ENCODE assay signal across 8 cellular contexts in genomic region chr22:29883831-29884139, GRCh38. TPM values are rescaled to one million over a fixed set of nuclear protein-coding genes. Genes with fewer than 3 reads are reported as not detected.
DNase-seq lines count a peak whose midpoint lies in the region; ATAC-seq and TF ChIP-seq lines count a peak whose summit lies in the region.

No MANE protein-coding gene starts in this region.

- no peak for DNase-seq in DND-41
- DNase-seq in NAMALWA (ENCODE audit: low spot score): peak; percentile 22
- no peak for DNase-seq in endodermal cell
- no peak for DNase-seq in ovary
- DNase-seq in NCI-H524 (lab: John Stamatoyannopoulos, UW): no peak
- no peak for DNase-seq in NCI-H1436 (lab: John Stamatoyannopoulos, UW)
- DNase-seq in AG08395 (ENCODE audit: low spot score): no peak
- DNase-seq in hepatic stellate cell (ENCODE audit: low spot score): no peak

- no peak for TF ChIP-seq EP300 in ovary (IDR thresholded peaks at IDR 0.05)

- peaks cover 26% of the 10 kb centered on the region for H4K20me1 ChIP-seq in DND-41 (ENCODE audit: insufficient read depth, low read length)

- H3K9me3 ChIP-seq in DND-41 (ENCODE audit: insufficient read depth, low read length, severe bottlenecking): no peaks in the 10 kb centered on the region
- no peaks in the 10 kb centered on the region for H3K9me3 ChIP-seq in endodermal cell (ENCODE audit: control insufficient read depth, low read length)
- no peaks in the 10 kb centered on the region for H3K9me3 ChIP-seq in ovary

- peak; percentile 22; the same call in 2 of the 3 replicates for ATAC-seq in DND-41 (ENCODE audit: insufficient read depth, low read depth)

- 11 to 13% methylated on average over 6 to 8 of the region's 8 CpGs for WGBS in endodermal cell (ENCODE audit: insufficient coverage in 1 of 2, insufficient read length in 1 of 2), 2 experiments
- 0 to 2% (median 1%) methylated on average over 8 of the region's 8 CpGs for WGBS in ovary, 3 donors

- H3K27ac Mint-ChIP-seq in endodermal cell: peak overlapping the region; percentile 84

- H3K36me3 ChIP-seq in DND-41 (ENCODE audit: insufficient read depth, low read length) (peaks cover 7% of the 10 kb centered on the region; the same call in 1 of the 2 replicates), endodermal cell (ENCODE audit: control insufficient read depth, insufficient read depth, low read length) (no peaks in the 10 kb centered on the region), ovary (no peaks in the 10 kb centered on the region)

- intact Hi-C loops in ovary (cut with DNase I): loop anchor here in 2 of 4 donors (10.0 kb wide), 2 partner anchors 111 to 121 kb away; no protein-coding TSS in a partner anchor

- peak overlapping the region; percentile 94 for H2AFZ ChIP-seq in DND-41 (ENCODE audit: low read depth, low read length)

- H3K9ac ChIP-seq in DND-41 (ENCODE audit: low read depth, low read length) (peak overlapping the region; percentile 98), endodermal cell (ENCODE audit: extremely low read depth, low read length, poor library complexity, severe bottlenecking) (peak overlapping the region; percentile 80)

- H3K36me3 Mint-ChIP-seq in endodermal cell (ENCODE audit: low read depth): no peaks in the 10 kb centered on the region

- peak overlapping the region; percentile 100 for H3K4me3 ChIP-seq in DND-41 (ENCODE audit: low read depth in 1 of 2, low read length in 2 of 2)
- H3K4me3 ChIP-seq in endodermal cell (ENCODE audit: low read length): peak overlapping the region; percentile 92
- peak overlapping the region; percentile 71 for H3K4me3 ChIP-seq in ovary

- H3K27me3 ChIP-seq in DND-41 (ENCODE audit: insufficient read depth, low read length, poor library complexity) (no peaks in the 10 kb centered on the region), endodermal cell (ENCODE audit: control insufficient read depth, insufficient read depth, low read length, poor library complexity, severe bottlenecking) (no peaks in the 10 kb centered on the region), ovary (no peaks in the 10 kb centered on the region)

- H3K4me1 Mint-ChIP-seq in endodermal cell: peaks cover 6% of the 10 kb centered on the region

- TF ChIP-seq POLR2A in ovary (IDR thresholded peaks at IDR 0.05): no peak

- peaks cover 3% of the 10 kb centered on the region for H3K27me3 Mint-ChIP-seq in endodermal cell (ENCODE audit: insufficient read depth)

- TF ChIP-seq CTCF in DND-41 (IDR thresholded peaks at IDR 0.05; ENCODE audit: borderline replicate concordance, extremely low read depth, low read length, poor library complexity, severe bottlenecking): no peak
- no peak for TF ChIP-seq CTCF in endodermal cell (conservative IDR thresholded peaks at IDR 0.05)
- TF ChIP-seq CTCF in ovary (IDR thresholded peaks at IDR 0.05): no peak

- H3K27ac ChIP-seq in DND-41 (ENCODE audit: low read length) (peak overlapping the region; percentile 77), endodermal cell (ENCODE audit: low read depth, low read length) (peak overlapping the region; percentile 94), ovary (peak overlapping the region; percentile 96 to 98)

- H3K79me2 ChIP-seq in DND-41 (ENCODE audit: insufficient read depth, low read length): peaks cover 57% of the 10 kb centered on the region

- H3K4me1 ChIP-seq in DND-41 (ENCODE audit: insufficient read depth, low read length) (peaks cover 33% of the 10 kb centered on the region), endodermal cell (ENCODE audit: control insufficient read depth, insufficient read depth, low read length) (no peaks in the 10 kb centered on the region), ovary (ENCODE audit: insufficient read depth) (peaks cover 14% of the 10 kb centered on the region)

- H3K4me2 ChIP-seq in DND-41 (ENCODE audit: insufficient read depth, low read length): peak overlapping the region; percentile 95

- peak overlapping the region; percentile 81 for H3K4me3 Mint-ChIP-seq in endodermal cell

- H3K9me3 Mint-ChIP-seq in endodermal cell: no peaks in the 10 kb centered on the region

RNA-seq across cellular contexts. Expression of gene MTMR3, which starts 0.8 kb away (rescaled TPM):
- 10 to 100 TPM; 30.9 to 41.3 TPM for total RNA-seq in endodermal cell
- polyA plus RNA-seq in endodermal cell (2013, experiment 1 of 2): 26.3 TPM
- polyA plus RNA-seq in endodermal cell (2013, experiment 2 of 2): 24.8 TPM
- total RNA-seq in ovary: 10 to 100 TPM; 45.4 to 66.2 (median 48.3) TPM
- 10 to 100 TPM; 21.4 to 33.2 TPM for polyA plus RNA-seq in ovary

RNA-seq across cellular contexts. Expression of gene ASCC2, which starts 45.7 kb away (rescaled TPM):
- total RNA-seq in endodermal cell (10 to 100 TPM; 44.2 to 45.5 TPM), ovary (10 to 100 TPM; 26.9 to 55.6 (median 36.9) TPM)
- polyA plus RNA-seq in endodermal cell (2013, experiment 1 of 2): 40.8 TPM
- 41.3 TPM for polyA plus RNA-seq in endodermal cell (2013, experiment 2 of 2)
- polyA plus RNA-seq in ovary: 10 to 100 TPM; 27.0 to 45.6 TPM
